Comparison of ENCODE assay signal across 9 cellular contexts in the genomic region with DNA sequence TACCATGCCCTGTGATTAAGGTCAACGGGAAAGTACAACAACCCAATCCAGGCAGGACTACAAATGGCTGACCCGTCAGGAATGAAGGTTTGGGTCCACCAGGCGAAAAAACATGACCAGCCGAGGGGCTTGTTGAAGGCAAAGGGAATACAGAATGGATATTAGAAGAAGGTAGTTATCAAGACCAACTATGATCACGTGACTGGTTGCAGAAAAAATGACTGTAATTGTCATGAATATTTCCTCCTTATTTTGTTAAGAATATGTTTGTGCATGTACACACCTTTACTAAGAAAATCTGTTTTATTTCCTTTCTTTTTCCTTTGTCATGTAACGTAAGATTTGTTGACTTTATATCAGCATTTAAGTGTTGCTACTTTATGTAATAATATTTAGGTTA.
"Had no signal": no experiment of that assay in that cellular context is flagged by ENCODE, and none has a peak within 500 bp of the region (broad histone marks: within the 10 kb centered on the region; RNA-seq: fewer than 3 reads in every experiment).

No MANE protein-coding gene starts in this region.

- DNase-seq: GM23248, GOT3, H7, HFFc6, KBM-7 had no signal

- H3K27ac ChIP-seq: GM23248, KMS-11 had no signal

- H3K4me2 ChIP-seq: KMS-11 had no signal

- H3K36me3 ChIP-seq: HAP-1 had no signal

- H3K9ac ChIP-seq: GM23248, KMS-11 had no signal

- H3K9me3 ChIP-seq: HAP-1 had no signal

- FAIRE-seq: HTR-8/SVneo had no signal

- H3K4me1 ChIP-seq: HAP-1 had no signal

- H3K4me3 ChIP-seq: GM23248, HAP-1 had no signal

- H2AFZ ChIP-seq: GM23248 had no signal

- ATAC-seq: HCT116 had no signal
